ENCODE assay signal across 16 cellular contexts in genomic region chr18:31247574-31248199, GRCh38.
A peak's percentile ranks its signal among the peaks of the same experiment; 100 is the strongest.
DNase-seq lines count a peak whose midpoint lies in the region; ATAC-seq and TF ChIP-seq lines count a peak whose summit lies in the region.
"Had no signal": no experiment of that assay in that cellular context is flagged by ENCODE, and none has a peak within 500 bp of the region (broad histone marks: within the 10 kb centered on the region; RNA-seq: fewer than 3 reads in every experiment).

No MANE protein-coding gene starts in this region.

- H3K9ac ChIP-seq in Karpas-422 (ENCODE audit: low read length) = peak overlapping the region; percentile 29

- CTCF ChIA-PET in WTC11 (lab: Charles Lee) = no interaction called here

- H3K27ac Mint-ChIP-seq in nephron (peak overlapping the region; percentile 15 to 53 (median 40)), WTC11 (no peak overlapping the region)
- H3K27ac Mint-ChIP-seq: naive B cell, T-cell had no signal

- H3K27me3 Mint-ChIP-seq in nephron (ENCODE audit: low read depth) (no peaks in the 10 kb centered on the region), WTC11 (ENCODE audit: low read depth) (no peaks in the 10 kb centered on the region)
- H3K27me3 Mint-ChIP-seq: naive B cell, T-cell had no signal

- peaks cover 66% of the 10 kb centered on the region for H3K79me2 ChIP-seq in Karpas-422 (ENCODE audit: low read length)

- H2AFZ ChIP-seq in Karpas-422 (ENCODE audit: low read length) = 0 out of 2 replicates have a peak overlapping the region, but pooled peaks have one; percentile 0

- no peaks in the 10 kb centered on the region for H4K20me1 ChIP-seq in Karpas-422 (ENCODE audit: insufficient read depth, low read depth, low read length)

- ATAC-seq in left colon (no peak), WTC11 (no peak), GM19351 (IDR thresholded peaks at IDR 0.05; ENCODE audit: unreplicated experiment) (no peak)
- ATAC-seq: T-cell had no signal

- no peaks in the 10 kb centered on the region for H3K9me3 ChIP-seq in Karpas-422 (ENCODE audit: low read length)
- H3K9me3 ChIP-seq: esophagus muscularis mucosa, Peyer's patch had no signal

- peak overlapping the region; percentile 81 for H3K4me2 ChIP-seq in Karpas-422 (ENCODE audit: low read depth, low read length, poor library complexity, severe bottlenecking)

- H3K4me3 Mint-ChIP-seq in nephron = no peak overlapping the region
- H3K4me3 Mint-ChIP-seq in WTC11 = no peak overlapping the region
- H3K4me3 Mint-ChIP-seq: naive B cell, T-cell had no signal

- no peak overlapping the region for H3K4me3 ChIP-seq in Karpas-422 (ENCODE audit: low read length)
- H3K4me3 ChIP-seq in fibroblast of pulmonary artery (replicated peaks; ENCODE audit: low read depth, low read length) = no peak overlapping the region
- H3K4me3 ChIP-seq: esophagus muscularis mucosa, Peyer's patch had no signal

- no peaks in the 10 kb centered on the region for H3K9me3 Mint-ChIP-seq in nephron
- H3K9me3 Mint-ChIP-seq in WTC11 = no peaks in the 10 kb centered on the region

- H3K4me1 Mint-ChIP-seq in nephron (peaks cover 42% of the 10 kb centered on the region), WTC11 (peaks cover 47% of the 10 kb centered on the region)
- H3K4me1 Mint-ChIP-seq: naive B cell, T-cell had no signal

- DNase-seq in Karpas-422 (peak; percentile 46), SKM-1 (lab: John Stamatoyannopoulos, UW; ENCODE audit: unreplicated experiment) (peak; percentile 69), fibroblast of pulmonary artery (ENCODE audit: low read depth) (peak; percentile 72), left colon (no peak), WTC11 (ENCODE audit: low spot score) (no peak), anterior cingulate cortex (lab: John Stamatoyannopoulos, UW) (no peak)
- DNase-seq: activated effector memory CD4-positive, alpha-beta T cell treated with anti-CD3 and anti-CD28 coated beads, Interleukin-2, amount 50 U/mL, for 16 hours; GDM1; naive B cell; NCI-H187 treated with DMSO at 0.1 percent for 48 hours; NCI-H524; Peyer's patch; T-cell had no signal

- intact Hi-C loops in left colon (cut with DNase I, micrococcal nuclease) = no loop called here

- peak overlapping the region; percentile 96 for H3K27ac ChIP-seq in Karpas-422 (ENCODE audit: low read length)
- H3K27ac ChIP-seq: esophagus muscularis mucosa, Peyer's patch had no signal

- H3K9me2 ChIP-seq in Karpas-422 (replicated peaks; ENCODE audit: insufficient read depth, low read length) = no peaks in the 10 kb centered on the region

- no peaks in the 10 kb centered on the region for H3K27me3 ChIP-seq in Karpas-422 (ENCODE audit: low read length)
- H3K27me3 ChIP-seq: esophagus muscularis mucosa, Peyer's patch had no signal

- H3K36me3 Mint-ChIP-seq in nephron (ENCODE audit: low read depth) (no peaks in the 10 kb centered on the region), WTC11 (no peaks in the 10 kb centered on the region)
- H3K36me3 Mint-ChIP-seq: naive B cell, T-cell had no signal

- H3K4me1 ChIP-seq in Karpas-422 (ENCODE audit: low read length) = peaks cover 99% of the 10 kb centered on the region

- TF ChIP-seq CTCF in fibroblast of pulmonary artery (IDR thresholded peaks at IDR 0.05; ENCODE audit: low read length, missing control alignments) (no peak), nephron (IDR thresholded peaks at IDR 0.05; ENCODE audit: unreplicated experiment in 3 of 3) (no peak), WTC11 (IDR thresholded peaks at IDR 0.05) (no peak)

- peaks cover 20% of the 10 kb centered on the region for H3K36me3 ChIP-seq in Karpas-422 (ENCODE audit: insufficient read depth, low read length)
- H3K36me3 ChIP-seq: esophagus muscularis mucosa, Peyer's patch had no signal

- POLR2A ChIA-PET in WTC11 (lab: Charles Lee) = interaction anchor here (0.5 kb wide), 1 partner anchor 156 kb away, joined by 3 read pairs; no protein-coding TSS in a partner anchor

TF ChIP-seq in WTC11, 78 proteins besides CTCF, POLR2A, EP300 and RAD21:
- TF ChIP-seq GABPB1 (CRISPR knock-in tag; IDR thresholded peaks at IDR 0.05) = no peak
- TF ChIP-seq E2F1 (CRISPR knock-in tag; IDR thresholded peaks at IDR 0.05) = no peak
- TF ChIP-seq SMAD3 (CRISPR knock-in tag; IDR thresholded peaks at IDR 0.05; ENCODE audit: borderline replicate concordance) = no peak
- no peak for TF ChIP-seq STAT6 (CRISPR knock-in tag; conservative IDR thresholded peaks at IDR 0.05; ENCODE audit: low read depth)
- TF ChIP-seq NR2C2 (CRISPR knock-in tag; IDR thresholded peaks at IDR 0.05) = no peak
- TF ChIP-seq ZSCAN18 (CRISPR knock-in tag; IDR thresholded peaks at IDR 0.05) = no peak
- TF ChIP-seq NFYB (CRISPR knock-in tag; conservative IDR thresholded peaks at IDR 0.05; ENCODE audit: low read depth) = no peak
- no peak for TF ChIP-seq OVOL2 (CRISPR knock-in tag; IDR thresholded peaks at IDR 0.05; ENCODE audit: borderline replicate concordance)
- no peak for TF ChIP-seq MLX (CRISPR knock-in tag; IDR thresholded peaks at IDR 0.05)
- no peak for TF ChIP-seq ZNF121 (CRISPR knock-in tag; IDR thresholded peaks at IDR 0.05)

Comparison
In these comparisons a context has a peak if more than half of its experiments do, and no peak if none do; other contexts are left out.
1. DNase-seq: peak in Karpas-422 (single experiment), SKM-1 (single experiment) and fibroblast of pulmonary artery (single experiment); none in left colon (0 of 2), WTC11 (single experiment) and anterior cingulate cortex (0 of 58).